1 cellular context compared by ENCODE assay signal in genomic region chr9:133256057-133256461, GRCh38.
TF ChIP-seq lines count a peak whose summit lies in the region.

No MANE protein-coding gene starts in this region.

TF ChIP-seq in K562, 482 proteins besides CTCF, POLR2A, EP300 and RAD21 (continued from another document):
- peak; percentile 96 for TF ChIP-seq ZBTB33 (CRISPR knock-in tag; IDR thresholded peaks at IDR 0.05)
- TF ChIP-seq MGA (IDR thresholded peaks at IDR 0.05), result no peak
- TF ChIP-seq POLR2G (IDR thresholded peaks at IDR 0.05; ENCODE audit: low read depth, low read length), result peak; percentile 62
- TF ChIP-seq ZNF511 (CRISPR knock-in tag; IDR thresholded peaks at IDR 0.05), result no peak
- no peak for TF ChIP-seq HSF4 (CRISPR knock-in tag; IDR thresholded peaks at IDR 0.05; ENCODE audit: borderline replicate concordance)
